24 cellular contexts compared by ENCODE assay signal in the genomic region with DNA sequence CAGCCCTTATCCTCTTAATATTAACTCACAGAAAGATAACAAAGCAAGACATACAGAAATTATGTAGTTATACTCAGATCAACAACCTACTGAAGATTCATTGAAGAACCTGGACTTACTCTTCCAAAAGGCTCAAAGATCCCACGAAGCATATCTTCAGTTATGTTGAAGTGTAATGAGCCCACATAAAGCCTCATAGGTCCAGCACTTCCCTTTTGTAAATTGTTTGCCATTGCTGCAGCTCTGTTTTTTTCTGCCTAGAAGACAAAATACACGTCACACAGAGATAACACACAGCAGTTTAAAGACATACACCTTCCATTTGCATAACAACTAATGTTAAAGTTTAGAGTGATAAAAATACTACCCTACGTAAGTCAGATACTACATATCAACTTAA. TPM values are rescaled to one million over a fixed set of nuclear protein-coding genes. Genes with fewer than 3 reads are reported as not detected.
DNase-seq lines count a peak whose midpoint lies in the region; ATAC-seq and TF ChIP-seq lines count a peak whose summit lies in the region.
"Had no signal": no experiment of that assay in that cellular context is flagged by ENCODE, and none has a peak within 500 bp of the region (broad histone marks: within the 10 kb centered on the region; RNA-seq: fewer than 3 reads in every experiment).

No MANE protein-coding gene starts in this region.

- no peak for TF ChIP-seq CTCF in WTC11 (IDR thresholded peaks at IDR 0.05)
- TF ChIP-seq CTCF in endodermal cell (conservative IDR thresholded peaks at IDR 0.05): no peak
- TF ChIP-seq CTCF in smooth muscle cell (IDR thresholded peaks at IDR 0.05; ENCODE audit: borderline replicate concordance, insufficient read depth, poor library complexity, severe bottlenecking): no peak
- no peak for TF ChIP-seq CTCF in tibial nerve (IDR thresholded peaks at IDR 0.05)

- peaks cover 21% of the 10 kb centered on the region for H3K36me3 Mint-ChIP-seq in activated naive CD4-positive, alpha-beta T cell treated with anti-CD3 and anti-CD28 coated beads, Interleukin-2, amount 50 U/mL, for 24 hours
- H3K36me3 Mint-ChIP-seq in activated naive CD4-positive, alpha-beta T cell treated with anti-CD3 and anti-CD28 coated beads, Interleukin-2, amount 10 ng/mL, durations not matched to agents 7 days and 5 days: peaks cover 62% of the 10 kb centered on the region
- H3K36me3 Mint-ChIP-seq in WTC11 (peaks cover 90% of the 10 kb centered on the region), endodermal cell (ENCODE audit: low read depth) (peaks cover 82% of the 10 kb centered on the region)

- peaks cover 99% of the 10 kb centered on the region for H3K79me2 ChIP-seq in smooth muscle cell (ENCODE audit: low read depth)

- H3K4me1 Mint-ChIP-seq in activated naive CD4-positive, alpha-beta T cell treated with anti-CD3 and anti-CD28 coated beads, Interleukin-2, amount 50 U/mL, for 24 hours: peaks cover 43% of the 10 kb centered on the region
- peaks cover 30% of the 10 kb centered on the region for H3K4me1 Mint-ChIP-seq in activated naive CD4-positive, alpha-beta T cell treated with anti-CD3 and anti-CD28 coated beads, Interleukin-2, amount 10 ng/mL, durations not matched to agents 7 days and 5 days
- H3K4me1 Mint-ChIP-seq in WTC11 (0 out of 2 replicates have a peak, but pooled peaks cover 4% of the 10 kb centered on the region), endodermal cell (no peaks in the 10 kb centered on the region)
- H3K4me1 Mint-ChIP-seq: H9, nephron had no signal

- no peaks in the 10 kb centered on the region for H3K27me3 Mint-ChIP-seq in activated naive CD4-positive, alpha-beta T cell treated with anti-CD3 and anti-CD28 coated beads, Interleukin-2, amount 50 U/mL, for 24 hours
- H3K27me3 Mint-ChIP-seq in activated naive CD4-positive, alpha-beta T cell treated with anti-CD3 and anti-CD28 coated beads, Interleukin-2, amount 10 ng/mL, durations not matched to agents 7 days and 5 days: no peaks in the 10 kb centered on the region
- H3K27me3 Mint-ChIP-seq in WTC11 (ENCODE audit: low read depth) (no peaks in the 10 kb centered on the region), endodermal cell (ENCODE audit: insufficient read depth) (no peaks in the 10 kb centered on the region)

- H3K4me2 ChIP-seq in smooth muscle cell: no peak overlapping the region
- H3K4me2 ChIP-seq: BLaER1 had no signal

- H3K4me3 ChIP-seq in endodermal cell (ENCODE audit: low read length) (no peak overlapping the region), smooth muscle cell (no peak overlapping the region), tibial nerve (no peak overlapping the region)
- H3K4me3 ChIP-seq: BLaER1, MG63, Peyer's patch, suprapubic skin, vagina had no signal

- peak overlapping the region; percentile 19 for H3K4me3 Mint-ChIP-seq in activated naive CD4-positive, alpha-beta T cell treated with anti-CD3 and anti-CD28 coated beads, Interleukin-2, amount 50 U/mL, for 24 hours
- no peak overlapping the region for H3K4me3 Mint-ChIP-seq in activated naive CD4-positive, alpha-beta T cell treated with anti-CD3 and anti-CD28 coated beads, Interleukin-2, amount 10 ng/mL, durations not matched to agents 7 days and 5 days
- H3K4me3 Mint-ChIP-seq in WTC11: no peak overlapping the region
- H3K4me3 Mint-ChIP-seq in endodermal cell: no peak overlapping the region
- H3K4me3 Mint-ChIP-seq: H9, nephron had no signal

- H2AFZ ChIP-seq in smooth muscle cell (ENCODE audit: low read depth): no peak overlapping the region
- H2AFZ ChIP-seq: parathyroid adenoma had no signal

- CTCF ChIA-PET in activated naive CD4-positive, alpha-beta T cell treated with anti-CD3 and anti-CD28 coated beads, Interleukin-2, amount 10 ng/mL, durations not matched to agents 7 days and 5 days (lab: Charles Lee): interaction anchor here (1.0 kb wide), 1 partner anchor 22 kb away, joined by 3 read pairs; no protein-coding TSS in a partner anchor
- CTCF ChIA-PET in WTC11 (lab: Charles Lee): no interaction called here

- no peak overlapping the region for H3K27ac ChIP-seq in endodermal cell (ENCODE audit: low read depth, low read length)
- peak overlapping the region; percentile 19 for H3K27ac ChIP-seq in smooth muscle cell (ENCODE audit: low read depth)
- H3K27ac ChIP-seq in tibial nerve: no peak overlapping the region
- H3K27ac ChIP-seq: BLaER1, parathyroid adenoma, Peyer's patch, suprapubic skin, vagina had no signal

- H3K36me3 ChIP-seq in endodermal cell (ENCODE audit: control insufficient read depth, insufficient read depth, low read length) (peaks cover 96% of the 10 kb centered on the region), smooth muscle cell (ENCODE audit: low read depth) (peaks cover 64% of the 10 kb centered on the region), tibial nerve (peaks cover 4 to 96% (median 71%) of the 10 kb centered on the region in 3 donors)

- H3K27ac Mint-ChIP-seq in activated naive CD4-positive, alpha-beta T cell treated with anti-CD3 and anti-CD28 coated beads, Interleukin-2, amount 50 U/mL, for 24 hours: peak overlapping the region; percentile 77
- H3K27ac Mint-ChIP-seq in activated naive CD4-positive, alpha-beta T cell treated with anti-CD3 and anti-CD28 coated beads, Interleukin-2, amount 10 ng/mL, durations not matched to agents 7 days and 5 days: no peak overlapping the region
- H3K27ac Mint-ChIP-seq in WTC11: peak overlapping the region; percentile 89
- H3K27ac Mint-ChIP-seq in endodermal cell: peak overlapping the region; percentile 66
- H3K27ac Mint-ChIP-seq: nephron had no signal

- WGBS in endodermal cell (ENCODE audit: insufficient coverage in 1 of 2, insufficient read length in 1 of 2), 2 experiments: 97 to 100% methylated on average over 1 to 3 of the region's 3 CpGs
- 87% methylated on average over 3 of the region's 3 CpGs for WGBS in smooth muscle cell (ENCODE audit: low lambda C conversion rate)
- WGBS in tibial nerve, 2 donors: 68 to 77% methylated on average over 3 of the region's 3 CpGs

- H3K9ac ChIP-seq in endodermal cell (ENCODE audit: extremely low read depth, low read length, poor library complexity, severe bottlenecking): no peak overlapping the region
- no peak overlapping the region for H3K9ac ChIP-seq in smooth muscle cell (ENCODE audit: low read depth)
- H3K9ac ChIP-seq: BLaER1, parathyroid adenoma had no signal

- peaks cover 41% of the 10 kb centered on the region for H3F3A ChIP-seq in smooth muscle cell (ENCODE audit: low read depth)

- POLR2A ChIA-PET in WTC11 (lab: Charles Lee): interaction anchor here (0.5 kb wide), 1 partner anchor 202 kb away, joined by 6 read pairs; no protein-coding TSS in a partner anchor

- H3K9me3 ChIP-seq in endodermal cell (ENCODE audit: control insufficient read depth, low read length) (no peaks in the 10 kb centered on the region), smooth muscle cell (replicated peaks; ENCODE audit: low read depth) (no peaks in the 10 kb centered on the region), tibial nerve (no peaks in the 10 kb centered on the region)
- H3K9me3 ChIP-seq: BLaER1, MG63, Peyer's patch, suprapubic skin, vagina had no signal

- DNase-seq in activated naive CD4-positive, alpha-beta T cell treated with anti-CD3 and anti-CD28 coated beads, Interleukin-2, amount 10 ng/mL, durations not matched to agents 7 days and 5 days: no peak
- DNase-seq in WTC11 (ENCODE audit: low spot score): no peak
- DNase-seq in endodermal cell: no peak
- DNase-seq in smooth muscle cell (lab: John Stamatoyannopoulos, UW; ENCODE audit: unreplicated experiment): no peak
- DNase-seq in superior temporal gyrus (ENCODE audit: extremely low spot score): no peak
- no peak for DNase-seq in central memory CD4-positive, alpha-beta T cell
- no peak for DNase-seq in tibial nerve (ENCODE audit: low spot score in 2 of 2)
- DNase-seq: activated CD4-positive, alpha-beta T cell treated with anti-CD3 and anti-CD28 coated beads for 48 hours; activated naive CD4-positive, alpha-beta T cell treated with anti-CD3 and anti-CD28 coated beads, Interleukin-2, amount 50 U/mL, for 16 hours; H9; kidney glomerular epithelial cell; MG63; NCI-H1417; NCI-H2107; NCI-H510A; Peyer's patch; stimulated activated CD8-positive, alpha-beta memory T cell treated with anti-CD3 and anti-CD28 coated beads, Interleukin-4, amount 100 ng/mL, for 48 hours had no signal

- no peak for ATAC-seq in WTC11
- ATAC-seq: sciatic nerve had no signal

- H3K4me1 ChIP-seq in endodermal cell (ENCODE audit: control insufficient read depth, insufficient read depth, low read length) (no peaks in the 10 kb centered on the region), smooth muscle cell (ENCODE audit: low read depth) (no peaks in the 10 kb centered on the region), tibial nerve (peaks cover 0 to 24% (median 0%) of the 10 kb centered on the region in 4 donors)
- H3K4me1 ChIP-seq: BLaER1, parathyroid adenoma, Peyer's patch had no signal

- H3K27me3 ChIP-seq in endodermal cell (ENCODE audit: control insufficient read depth, insufficient read depth, low read length, poor library complexity, severe bottlenecking) (no peaks in the 10 kb centered on the region), smooth muscle cell (ENCODE audit: low read depth) (no peaks in the 10 kb centered on the region), tibial nerve (no peaks in the 10 kb centered on the region)
- H3K27me3 ChIP-seq: BLaER1, MG63, Peyer's patch, suprapubic skin, vagina had no signal

- H3K9me3 Mint-ChIP-seq in activated naive CD4-positive, alpha-beta T cell treated with anti-CD3 and anti-CD28 coated beads, Interleukin-2, amount 50 U/mL, for 24 hours: no peaks in the 10 kb centered on the region
- H3K9me3 Mint-ChIP-seq in activated naive CD4-positive, alpha-beta T cell treated with anti-CD3 and anti-CD28 coated beads, Interleukin-2, amount 10 ng/mL, durations not matched to agents 7 days and 5 days: no peaks in the 10 kb centered on the region
- H3K9me3 Mint-ChIP-seq in WTC11 (no peaks in the 10 kb centered on the region), endodermal cell (no peaks in the 10 kb centered on the region)
- H3K9me3 Mint-ChIP-seq: H9, nephron had no signal

- peaks cover 100% of the 10 kb centered on the region for H4K20me1 ChIP-seq in smooth muscle cell (ENCODE audit: low read depth)

- TF ChIP-seq POLR2A in tibial nerve (IDR thresholded peaks at IDR 0.05): no peak

- TF ChIP-seq EP300 in tibial nerve (IDR thresholded peaks at IDR 0.05): no peak

RNA-seq across cellular contexts. Expression of gene RBM39, which starts 20.4 kb away (rescaled TPM):
- 221 to 231 TPM (median 223 TPM) in 3 replicates for total RNA-seq in WTC11 (2021)
- total RNA-seq in endodermal cell: 100 to 1,000 TPM; 276 to 332 TPM
- 233 TPM for polyA plus RNA-seq in endodermal cell (2013, experiment 1 of 2)
- polyA plus RNA-seq in endodermal cell (2013, experiment 2 of 2): 202 TPM
- 408 and 449 TPM in 2 replicates for total RNA-seq in smooth muscle cell
- polyA plus RNA-seq in smooth muscle cell: 139 and 196 TPM in 2 replicates
- 100 to 1,000 TPM; 410 to 504 (median 446) TPM for total RNA-seq in tibial nerve

RNA-seq across cellular contexts. Expression of gene ROMO1, which starts 22.4 kb away (rescaled TPM):
- 213 to 249 TPM (median 245 TPM) in 3 replicates for total RNA-seq in WTC11 (2021)
- 100 to 1,000 TPM; 194 to 243 TPM for total RNA-seq in endodermal cell
- polyA plus RNA-seq in endodermal cell (2013, experiment 1 of 2): 207 TPM
- polyA plus RNA-seq in endodermal cell (2013, experiment 2 of 2): 196 TPM
- total RNA-seq in smooth muscle cell: 252 and 523 TPM in 2 replicates
- 694 and 771 TPM in 2 replicates for polyA plus RNA-seq in smooth muscle cell
- total RNA-seq in tibial nerve: 100 to 1,000 TPM; 237 to 447 (median 320) TPM

RNA-seq across cellular contexts. Expression of gene NFS1, which starts 22.5 kb away (rescaled TPM):
- total RNA-seq in WTC11 (2021) (36.1 to 39.8 TPM (median 36.8 TPM) in 3 replicates), endodermal cell (10 to 100 TPM; 17.0 to 30.9 TPM), smooth muscle cell (25.3 and 40.1 TPM in 2 replicates), tibial nerve (10 to 100 TPM; 17.7 to 64.1 (median 34.5) TPM)
- polyA plus RNA-seq in endodermal cell (2013, experiment 1 of 2): 30.1 TPM
- 21.7 TPM for polyA plus RNA-seq in endodermal cell (2013, experiment 2 of 2)
- 35.1 and 40.3 TPM in 2 replicates for polyA plus RNA-seq in smooth muscle cell

RNA-seq across cellular contexts. Expression of gene PHF20, which starts 50.2 kb away (rescaled TPM):
- total RNA-seq in WTC11 (2021) (65.8 to 70.0 TPM (median 66.8 TPM) in 3 replicates), endodermal cell (10 to 100 TPM; 68.1 to 78.8 TPM), smooth muscle cell (24.5 and 27.4 TPM in 2 replicates), tibial nerve (10 to 100 TPM; 30.0 to 76.8 (median 57.1) TPM)
- polyA plus RNA-seq in endodermal cell (2013, experiment 1 of 2): 41.6 TPM
- 45.6 TPM for polyA plus RNA-seq in endodermal cell (2013, experiment 2 of 2)
- polyA plus RNA-seq in smooth muscle cell: 23.3 and 23.7 TPM in 2 replicates

RNA-seq across cellular contexts. Expression of gene CPNE1, which starts 56.9 kb away (rescaled TPM):
- total RNA-seq in WTC11 (2021) (287 to 312 TPM (median 299 TPM) in 3 replicates), endodermal cell (100 to 1,000 TPM; 238 to 441 TPM), smooth muscle cell (111 and 140 TPM in 2 replicates), tibial nerve (100 to 1,000 TPM; 116 to 151 (median 144) TPM)
- 343 TPM for polyA plus RNA-seq in endodermal cell (2013, experiment 1 of 2)
- polyA plus RNA-seq in endodermal cell (2013, experiment 2 of 2): 307 TPM
- polyA plus RNA-seq in smooth muscle cell: 156 TPM in 2 replicates
